Comparison of ENCODE assay signal across 20 cellular contexts in the genomic region with DNA sequence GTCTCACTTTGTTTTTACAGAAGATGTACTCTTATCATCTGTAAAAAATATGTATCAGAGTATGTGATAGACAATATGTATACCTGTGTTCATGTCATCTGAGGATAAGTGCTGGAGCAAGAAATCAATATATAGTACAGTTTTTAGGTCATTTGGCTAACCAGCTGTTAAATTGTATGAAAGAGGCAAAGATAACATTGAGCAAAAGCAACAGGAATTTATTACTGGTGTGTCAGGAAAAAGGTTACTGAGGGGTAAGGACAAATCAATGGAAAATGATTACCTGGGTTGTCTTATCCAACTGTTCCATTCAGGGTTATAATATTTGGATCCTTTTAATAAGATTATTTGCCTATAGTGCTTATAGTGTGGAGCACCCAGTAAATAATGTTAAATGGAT. TPM values are rescaled to one million over a fixed set of nuclear protein-coding genes. Genes with fewer than 3 reads are reported as not detected.
DNase-seq lines count a peak whose midpoint lies in the region; ATAC-seq and TF ChIP-seq lines count a peak whose summit lies in the region.
"Had no signal": no experiment of that assay in that cellular context is flagged by ENCODE, and none has a peak within 500 bp of the region (broad histone marks: within the 10 kb centered on the region; RNA-seq: fewer than 3 reads in every experiment).

No MANE protein-coding gene starts in this region.

- H3K4me1 Mint-ChIP-seq in activated CD8-positive, alpha-beta memory T cell treated with anti-CD3 and anti-CD28 coated beads, Interleukin-2, amount 10 ng/mL, durations not matched to agents 7 days and 5 days, result peaks cover 69% of the 10 kb centered on the region
- peaks cover 79% of the 10 kb centered on the region for H3K4me1 Mint-ChIP-seq in CD8-positive, alpha-beta T cell (ENCODE audit: low read depth)
- peaks cover 83% of the 10 kb centered on the region for H3K4me1 Mint-ChIP-seq in activated naive CD8-positive, alpha-beta T cell (ENCODE audit: low read depth)
- peaks cover 47% of the 10 kb centered on the region for H3K4me1 Mint-ChIP-seq in neural crest cell

- POLR2A ChIA-PET in CD8-positive, alpha-beta T cell (lab: Charles Lee), result interaction anchor here (3.5 kb wide), 1 partner anchor 13 kb away, joined by 13 read pairs; no protein-coding TSS in a partner anchor

- TF ChIP-seq CTCF in CD8-positive, alpha-beta T cell (IDR thresholded peaks at IDR 0.05), result no peak
- TF ChIP-seq CTCF in neural crest cell (conservative IDR thresholded peaks at IDR 0.05), result no peak
- no peak for TF ChIP-seq CTCF in tibial artery (IDR thresholded peaks at IDR 0.05)

- CTCF ChIA-PET in activated CD8-positive, alpha-beta memory T cell treated with anti-CD3 and anti-CD28 coated beads, Interleukin-2, amount 10 ng/mL, durations not matched to agents 7 days and 5 days (lab: Charles Lee), result interaction anchor here (0.9 to 1.6 kb wide), 5 partner anchors 11 to 31 kb away, joined by 3 to 5 read pairs (median 3); no protein-coding TSS in a partner anchor
- CTCF ChIA-PET in CD8-positive, alpha-beta T cell (lab: Charles Lee), result interaction anchor here (1.8 kb wide), 1 partner anchor 29 kb away, joined by 6 read pairs; no protein-coding TSS in a partner anchor

- H3K27ac Mint-ChIP-seq in activated CD8-positive, alpha-beta memory T cell treated with anti-CD3 and anti-CD28 coated beads, Interleukin-2, amount 10 ng/mL, durations not matched to agents 7 days and 5 days, result peak overlapping the region; percentile 78
- peak overlapping the region; percentile 98 for H3K27ac Mint-ChIP-seq in CD8-positive, alpha-beta T cell
- peak overlapping the region; percentile 93 for H3K27ac Mint-ChIP-seq in activated naive CD8-positive, alpha-beta T cell
- no peak overlapping the region for H3K27ac Mint-ChIP-seq in neural crest cell (ENCODE audit: unreplicated experiment)

- no peaks in the 10 kb centered on the region for H3K9me3 Mint-ChIP-seq in activated CD8-positive, alpha-beta memory T cell treated with anti-CD3 and anti-CD28 coated beads, Interleukin-2, amount 10 ng/mL, durations not matched to agents 7 days and 5 days (ENCODE audit: low read depth)
- H3K9me3 Mint-ChIP-seq in CD8-positive, alpha-beta T cell, result no peaks in the 10 kb centered on the region
- H3K9me3 Mint-ChIP-seq in activated naive CD8-positive, alpha-beta T cell (ENCODE audit: low read depth), result no peaks in the 10 kb centered on the region
- H3K9me3 Mint-ChIP-seq in neural crest cell, result no peaks in the 10 kb centered on the region

- peaks cover 75% of the 10 kb centered on the region for H3K4me1 ChIP-seq in CD8-positive, alpha-beta T cell (ENCODE audit: insufficient read depth, low read length)
- H3K4me1 ChIP-seq in tibial artery, result peaks cover 0 to 80% (median 23%) of the 10 kb centered on the region in 4 donors

- no peak overlapping the region for H3K27ac ChIP-seq in CD8-positive, alpha-beta T cell (ENCODE audit: low read depth, low read length)
- no peak overlapping the region for H3K27ac ChIP-seq in tibial artery
- H3K27ac ChIP-seq: epithelial cell of prostate, hepatocyte, lower lobe of right lung, parathyroid adenoma had no signal

- no peaks in the 10 kb centered on the region for H3K27me3 ChIP-seq in CD8-positive, alpha-beta T cell (ENCODE audit: insufficient read depth, low read length)
- no peaks in the 10 kb centered on the region for H3K27me3 ChIP-seq in tibial artery
- H3K27me3 ChIP-seq: hepatocyte had no signal

- H3K36me3 Mint-ChIP-seq in activated CD8-positive, alpha-beta memory T cell treated with anti-CD3 and anti-CD28 coated beads, Interleukin-2, amount 10 ng/mL, durations not matched to agents 7 days and 5 days, result peaks cover 34% of the 10 kb centered on the region
- H3K36me3 Mint-ChIP-seq in CD8-positive, alpha-beta T cell, result peaks cover 48% of the 10 kb centered on the region
- no peaks in the 10 kb centered on the region for H3K36me3 Mint-ChIP-seq in activated naive CD8-positive, alpha-beta T cell
- H3K36me3 Mint-ChIP-seq in neural crest cell (ENCODE audit: low read depth), result no peaks in the 10 kb centered on the region

- H3K9me3 ChIP-seq in CD8-positive, alpha-beta T cell (ENCODE audit: low read length), result no peaks in the 10 kb centered on the region
- no peaks in the 10 kb centered on the region for H3K9me3 ChIP-seq in tibial artery
- H3K9me3 ChIP-seq: HAP-1, lower lobe of right lung had no signal

- ATAC-seq in activated CD8-positive, alpha-beta memory T cell treated with anti-CD3 and anti-CD28 coated beads, Interleukin-2, amount 10 ng/mL, durations not matched to agents 7 days and 5 days, result no peak
- ATAC-seq in CD8-positive, alpha-beta T cell, result no peak
- ATAC-seq in HG03457 (IDR thresholded peaks at IDR 0.05; ENCODE audit: unreplicated experiment), result no peak
- ATAC-seq: lower lobe of right lung had no signal

- H3K27me3 Mint-ChIP-seq in activated CD8-positive, alpha-beta memory T cell treated with anti-CD3 and anti-CD28 coated beads, Interleukin-2, amount 10 ng/mL, durations not matched to agents 7 days and 5 days, result no peaks in the 10 kb centered on the region
- H3K27me3 Mint-ChIP-seq in CD8-positive, alpha-beta T cell (ENCODE audit: low read depth), result no peaks in the 10 kb centered on the region
- no peaks in the 10 kb centered on the region for H3K27me3 Mint-ChIP-seq in activated naive CD8-positive, alpha-beta T cell
- no peaks in the 10 kb centered on the region for H3K27me3 Mint-ChIP-seq in neural crest cell (ENCODE audit: low read depth)

- intact Hi-C loops in CD8-positive, alpha-beta T cell (cut with DNase I, micrococcal nuclease), result loop anchor here in 1 of 2 experiments (1.0 to 10.0 kb wide), 3 partner anchors 13 to 1309 kb away; a partner anchor contains a TSS
- intact Hi-C loops in tibial artery (cut with DNase I; ENCODE audit: low total_unique reads), result loop anchor here (10.0 kb wide), 1 partner anchor 99 kb away; no protein-coding TSS in a partner anchor

- H3K4me3 Mint-ChIP-seq in activated CD8-positive, alpha-beta memory T cell treated with anti-CD3 and anti-CD28 coated beads, Interleukin-2, amount 10 ng/mL, durations not matched to agents 7 days and 5 days, result peak overlapping the region; percentile 86
- peak overlapping the region; percentile 89 for H3K4me3 Mint-ChIP-seq in CD8-positive, alpha-beta T cell
- peak overlapping the region; percentile 95 for H3K4me3 Mint-ChIP-seq in activated naive CD8-positive, alpha-beta T cell
- H3K4me3 Mint-ChIP-seq in neural crest cell, result peak overlapping the region; percentile 10

- H3K4me3 ChIP-seq in CD8-positive, alpha-beta T cell (ENCODE audit: low read depth, low read length), result no peak overlapping the region
- no peak overlapping the region for H3K4me3 ChIP-seq in tibial artery
- H3K4me3 ChIP-seq: HAP-1, hepatocyte, lower lobe of right lung had no signal

- no peaks in the 10 kb centered on the region for H3K36me3 ChIP-seq in CD8-positive, alpha-beta T cell (ENCODE audit: insufficient read depth, low read length)
- H3K36me3 ChIP-seq in tibial artery, result no peaks in the 10 kb centered on the region
- H3K36me3 ChIP-seq: HAP-1, lower lobe of right lung had no signal

- DNase-seq in activated CD8-positive, alpha-beta memory T cell treated with anti-CD3 and anti-CD28 coated beads, Interleukin-2, amount 10 ng/mL, durations not matched to agents 7 days and 5 days, result no peak
- no peak for DNase-seq in activated CD8-positive, alpha-beta memory T cell treated with anti-CD3 and anti-CD28 coated beads, Interleukin-2, amount 50 U/mL, for 48 hours
- DNase-seq in CD8-positive, alpha-beta T cell, result no peak
- DNase-seq in neural crest cell (ENCODE audit: low read depth, low spot score) (no peak), tibial artery (no peak)
- no peak for DNase-seq in stimulated activated CD4-positive, alpha-beta T cell treated with anti-CD3 and anti-CD28 coated beads, Interleukin-4, amount 100 ng/mL, for 24 hours
- DNase-seq: dermis blood vessel endothelial cell, DMS79 treated with DMSO at 0.1 percent for 48 hours, foreskin fibroblast, IMR-90, lower lobe of right lung, NCI-H1694, NCI-H82, SHP77 treated with DMSO at 0.1 percent for 48 hours had no signal

RNA-seq across cellular contexts. Expression of a gene that starts 4.9 kb away (rescaled TPM):
- total RNA-seq in activated CD8-positive, alpha-beta memory T cell treated with anti-CD3 and anti-CD28 coated beads, Interleukin-2, amount 10 ng/mL, durations not matched to agents 7 days and 5 days, result 10 to 100 TPM; 90.4 to 97.9 TPM
- 100 to 1,000 TPM; 301 to 312 TPM for total RNA-seq in CD8-positive, alpha-beta T cell
- 53.4 and 57.7 TPM in 2 replicates for total RNA-seq in neural crest cell

RNA-seq across cellular contexts. Expression of a gene that starts 28.9 kb away (rescaled TPM):
- 10 to 100 TPM; 19.5 to 21.1 TPM for total RNA-seq in activated CD8-positive, alpha-beta memory T cell treated with anti-CD3 and anti-CD28 coated beads, Interleukin-2, amount 10 ng/mL, durations not matched to agents 7 days and 5 days
- 1 to 10 TPM; 8.1 to 9.1 TPM for total RNA-seq in CD8-positive, alpha-beta T cell
- total RNA-seq in neural crest cell, result 21.4 and 21.5 TPM in 2 replicates

RNA-seq across cellular contexts. Expression of a gene that starts 29.4 kb away (rescaled TPM):
- 10 to 100 TPM; 57.3 to 61.8 TPM for total RNA-seq in activated CD8-positive, alpha-beta memory T cell treated with anti-CD3 and anti-CD28 coated beads, Interleukin-2, amount 10 ng/mL, durations not matched to agents 7 days and 5 days
- 10 to 100 TPM; 63.7 to 67.3 TPM for total RNA-seq in CD8-positive, alpha-beta T cell
- total RNA-seq in neural crest cell, result 23.6 and 25.3 TPM in 2 replicates

RNA-seq across cellular contexts. Expression of a gene that starts 45.3 kb away (rescaled TPM):
- under 1 TPM; 0.26 to 0.29 TPM for total RNA-seq in activated CD8-positive, alpha-beta memory T cell treated with anti-CD3 and anti-CD28 coated beads, Interleukin-2, amount 10 ng/mL, durations not matched to agents 7 days and 5 days
- under 1 TPM; 0.49 to 0.67 TPM for total RNA-seq in CD8-positive, alpha-beta T cell
- 4.3 and 6.1 TPM in 2 replicates for total RNA-seq in neural crest cell

RNA-seq across cellular contexts. Expression of a gene that starts 46.6 kb away (rescaled TPM):
- 1 to 10 TPM; 1.2 to 2.1 TPM for total RNA-seq in activated CD8-positive, alpha-beta memory T cell treated with anti-CD3 and anti-CD28 coated beads, Interleukin-2, amount 10 ng/mL, durations not matched to agents 7 days and 5 days
- total RNA-seq in CD8-positive, alpha-beta T cell, result 1 to 10 TPM in 1 of 2 experiments, under 1 TPM in 1; 0.89 to 2.0 TPM
- total RNA-seq in neural crest cell, result 0.71 and 0.84 TPM in 2 replicates

Comparison
In these comparisons a context has a peak if more than half of its experiments do, and no peak if none do; other contexts are left out.
1. H3K4me3 Mint-ChIP-seq: peak in every context shown above with its lines; median percentile 95 in activated naive CD8-positive, alpha-beta T cell; 89 in CD8-positive, alpha-beta T cell; 86 in activated CD8-positive, alpha-beta memory T cell treated with anti-CD3 and anti-CD28 coated beads, Interleukin-2, amount 10 ng/mL, durations not matched to agents 7 days and 5 days; 10 in neural crest cell.